In the genomic region with DNA sequence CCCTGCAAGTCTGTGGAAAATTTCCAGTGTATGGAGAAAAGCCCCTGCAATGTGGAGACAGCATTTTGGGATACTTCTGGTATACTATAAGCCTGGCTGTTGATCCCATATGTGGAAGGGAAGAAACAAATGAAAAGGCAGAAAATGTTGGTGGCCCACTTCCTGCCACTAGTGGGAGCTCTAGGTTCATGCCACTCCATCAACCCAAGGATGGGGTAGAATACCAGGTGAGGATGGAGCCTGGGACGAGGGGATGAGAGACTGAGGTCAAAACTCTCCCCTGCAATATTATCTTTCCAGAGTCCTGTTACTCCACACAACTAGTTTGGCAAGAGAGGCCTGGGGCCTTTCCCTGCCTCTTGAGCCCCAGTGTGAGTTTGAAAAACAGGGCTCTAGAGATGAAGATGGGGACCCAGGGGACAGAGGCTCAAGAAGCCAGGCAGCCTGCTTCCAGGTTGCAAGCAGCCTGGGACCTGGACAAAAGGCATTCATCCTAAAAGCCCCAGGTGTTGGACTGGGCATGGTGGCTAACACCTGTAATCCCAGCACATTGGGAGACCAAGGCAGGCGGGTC, we compare ENCODE assay signal across 9 cellular contexts. TPM values are rescaled to one million over a fixed set of nuclear protein-coding genes. Genes with fewer than 3 reads are reported as not detected.
DNase-seq lines count a peak whose midpoint lies in the region; ATAC-seq lines count a peak whose summit lies in the region.
"Had no signal": no experiment of that assay in that cellular context is flagged by ENCODE, and none has a peak within 500 bp of the region (broad histone marks: within the 10 kb centered on the region; RNA-seq: fewer than 3 reads in every experiment).

No MANE protein-coding gene starts in this region.

- intact Hi-C loops in activated CD4-positive, alpha-beta T cell treated with anti-CD3 and anti-CD28 coated beads, Interleukin-2, amount 10 ng/mL, durations not matched to agents 24 days and 14 days (cut with micrococcal nuclease) = loop anchor here (2.0 kb wide), 2 partner anchors 85 to 123 kb away; no protein-coding TSS in a partner anchor

- no peak for ATAC-seq in stimulated activated naive B cell treated with anti-CD40 and anti-IgM and Interleukin-4, amounts not matched to agents 10 μg/mL and 1 μg/mL and 100 μg/mL, for 72 hours (replicated peaks)
- ATAC-seq in GM18861 (IDR thresholded peaks at IDR 0.05; ENCODE audit: unreplicated experiment) = no peak

- peak; percentile 71 for DNase-seq in activated CD4-positive, alpha-beta T cell treated with anti-CD3 and anti-CD28 coated beads, Interleukin-2, amount 10 ng/mL, durations not matched to agents 24 days and 14 days
- no peak for DNase-seq in activated CD4-positive, alpha-beta T cell treated with anti-CD3 and anti-CD28 coated beads, Interleukin-2, amount 50 U/mL, for 1 hour
- DNase-seq in MV-4-11 (lab: John Stamatoyannopoulos, UW) (peak; percentile 32), dermis blood vessel endothelial cell (peak; percentile 49), NCI-H1436 treated with DMSO at 0.1 percent for 48 hours (lab: John Stamatoyannopoulos, UW) (no peak), glomerular visceral epithelial cell (ENCODE audit: extremely low spot score) (no peak)
- no peak for DNase-seq in stimulated activated naive B cell treated with anti-CD40 and anti-IgM and Interleukin-4, amounts not matched to agents 10 μg/mL and 1 μg/mL and 100 μg/mL, for 72 hours

- peaks cover 12% of the 10 kb centered on the region for H3K27me3 Mint-ChIP-seq in activated CD4-positive, alpha-beta T cell treated with anti-CD3 and anti-CD28 coated beads, Interleukin-2, amount 10 ng/mL, durations not matched to agents 24 days and 14 days
- no peaks in the 10 kb centered on the region for H3K27me3 Mint-ChIP-seq in stimulated activated naive B cell treated with anti-CD40 and anti-IgM and Interleukin-4, amounts not matched to agents 10 μg/mL and 1 μg/mL and 100 μg/mL, for 72 hours

- H3K4me1 Mint-ChIP-seq in activated CD4-positive, alpha-beta T cell treated with anti-CD3 and anti-CD28 coated beads, Interleukin-2, amount 10 ng/mL, durations not matched to agents 24 days and 14 days = peaks cover 30% of the 10 kb centered on the region
- H3K4me1 Mint-ChIP-seq in stimulated activated naive B cell treated with anti-CD40 and anti-IgM and Interleukin-4, amounts not matched to agents 10 μg/mL and 1 μg/mL and 100 μg/mL, for 72 hours = peaks cover 25 to 28% of the 10 kb centered on the region in 2 donors

- H3K27ac Mint-ChIP-seq in activated CD4-positive, alpha-beta T cell treated with anti-CD3 and anti-CD28 coated beads, Interleukin-2, amount 10 ng/mL, durations not matched to agents 24 days and 14 days = no peak overlapping the region
- peak overlapping the region; percentile 59 for H3K27ac Mint-ChIP-seq in stimulated activated naive B cell treated with anti-CD40 and anti-IgM and Interleukin-4, amounts not matched to agents 10 μg/mL and 1 μg/mL and 100 μg/mL, for 72 hours

- no peaks in the 10 kb centered on the region for H3K36me3 Mint-ChIP-seq in activated CD4-positive, alpha-beta T cell treated with anti-CD3 and anti-CD28 coated beads, Interleukin-2, amount 10 ng/mL, durations not matched to agents 24 days and 14 days (ENCODE audit: low read depth)
- H3K36me3 Mint-ChIP-seq in stimulated activated naive B cell treated with anti-CD40 and anti-IgM and Interleukin-4, amounts not matched to agents 10 μg/mL and 1 μg/mL and 100 μg/mL, for 72 hours = peaks cover 4 to 6% of the 10 kb centered on the region in 2 donors

- H3K4me3 Mint-ChIP-seq in activated CD4-positive, alpha-beta T cell treated with anti-CD3 and anti-CD28 coated beads, Interleukin-2, amount 10 ng/mL, durations not matched to agents 24 days and 14 days = no peak overlapping the region
- H3K4me3 Mint-ChIP-seq in stimulated activated naive B cell treated with anti-CD40 and anti-IgM and Interleukin-4, amounts not matched to agents 10 μg/mL and 1 μg/mL and 100 μg/mL, for 72 hours = no peak overlapping the region

- peaks cover 7% of the 10 kb centered on the region for H3K9me3 Mint-ChIP-seq in activated CD4-positive, alpha-beta T cell treated with anti-CD3 and anti-CD28 coated beads, Interleukin-2, amount 10 ng/mL, durations not matched to agents 24 days and 14 days
- H3K9me3 Mint-ChIP-seq in stimulated activated naive B cell treated with anti-CD40 and anti-IgM and Interleukin-4, amounts not matched to agents 10 μg/mL and 1 μg/mL and 100 μg/mL, for 72 hours = peaks cover 0 to 3% of the 10 kb centered on the region in 2 donors

RNA-seq across cellular contexts. Expression of a gene that starts 31.9 kb away (rescaled TPM):
- not detected in 2 replicates for total RNA-seq in activated CD4-positive, alpha-beta T cell treated with anti-CD3 and anti-CD28 coated beads, Interleukin-2, amount 10 ng/mL, durations not matched to agents 24 days and 14 days
- not detected in 2 replicates for total RNA-seq in dermis blood vessel endothelial cell
- total RNA-seq: Daoy had no signal

Comparison
In these comparisons a context has a peak if more than half of its experiments do, and no peak if none do; other contexts are left out.
1. DNase-seq: peak in activated CD4-positive, alpha-beta T cell treated with anti-CD3 and anti-CD28 coated beads, Interleukin-2, amount 10 ng/mL, durations not matched to agents 24 days and 14 days (single experiment), MV-4-11 (single experiment) and dermis blood vessel endothelial cell (single experiment); none in activated CD4-positive, alpha-beta T cell treated with anti-CD3 and anti-CD28 coated beads, Interleukin-2, amount 50 U/mL, for 1 hour (single experiment), stimulated activated naive B cell treated with anti-CD40 and anti-IgM and Interleukin-4, amounts not matched to agents 10 μg/mL and 1 μg/mL and 100 μg/mL, for 72 hours (single experiment), NCI-H1436 treated with DMSO at 0.1 percent for 48 hours (single experiment) and glomerular visceral epithelial cell (single experiment).